ENCODE assay signal across 36 cellular contexts in genomic region chr19:35508129-35508528, GRCh38. TPM values are rescaled to one million over a fixed set of nuclear protein-coding genes. Genes with fewer than 3 reads are reported as not detected.
DNase-seq lines count a peak whose midpoint lies in the region; ATAC-seq and TF ChIP-seq lines count a peak whose summit lies in the region.
"Had no signal": no experiment of that assay in that cellular context is flagged by ENCODE, and none has a peak within 500 bp of the region (broad histone marks: within the 10 kb centered on the region; RNA-seq: fewer than 3 reads in every experiment).

No MANE protein-coding gene starts in this region.

- H3K36me3 ChIP-seq in PC-9 (ENCODE audit: low read depth): peaks cover 8% of the 10 kb centered on the region; the same call in 1 of the 2 replicates
- peaks cover 10% of the 10 kb centered on the region for H3K36me3 ChIP-seq in mesendoderm (ENCODE audit: control insufficient read depth, insufficient read depth, low read length)
- H3K36me3 ChIP-seq: BE2C, brain microvascular endothelial cell, gastroesophageal sphincter, ovary had no signal

- no peak overlapping the region for H2BK120ac ChIP-seq in mesendoderm (ENCODE audit: low read depth, low read length)

- H3K9me3 ChIP-seq in PC-9 (ENCODE audit: insufficient read depth, low read depth): no peaks in the 10 kb centered on the region
- H3K9me3 ChIP-seq: BE2C, gastroesophageal sphincter, ovary, stomach, thyroid gland had no signal

- no peak overlapping the region for H4K5ac ChIP-seq in mesendoderm (ENCODE audit: low read length)

- no peaks in the 10 kb centered on the region for H3K9me2 ChIP-seq in PC-9 (ENCODE audit: insufficient read depth)

- H2BK5ac ChIP-seq in mesendoderm (ENCODE audit: low read length): no peak overlapping the region

- peaks cover 13% of the 10 kb centered on the region; the same call in 1 of the 2 replicates for H3K4me1 ChIP-seq in PC-9 (replicated peaks; ENCODE audit: insufficient read depth)
- no peaks in the 10 kb centered on the region for H3K4me1 ChIP-seq in mesendoderm (ENCODE audit: control insufficient read depth, low read depth, low read length)
- H3K4me1 ChIP-seq: BE2C had no signal

- H3K27me3 Mint-ChIP-seq in Calu3 (ENCODE audit: unreplicated experiment): peaks cover 15% of the 10 kb centered on the region

- H2AFZ ChIP-seq in PC-9: no peak overlapping the region

- ATAC-seq in GM18867 (IDR thresholded peaks at IDR 0.05; ENCODE audit: unreplicated experiment): no peak
- ATAC-seq: activated CD8-positive, alpha-beta memory T cell treated with anti-CD3 and anti-CD28 coated beads, Interleukin-2, amount 10 ng/mL, durations not matched to agents 7 days and 5 days; gastroesophageal sphincter; K562; left ventricle myocardium superior; naive thymus-derived CD8-positive, alpha-beta T cell had no signal

- no peak overlapping the region for H2AK5ac ChIP-seq in mesendoderm (ENCODE audit: low read length)

- peak overlapping the region; percentile 83 for H3K9ac ChIP-seq in mesendoderm (ENCODE audit: low read length)

- peaks cover 9% of the 10 kb centered on the region; the same call in 1 of the 2 replicates for H3F3A ChIP-seq in PC-9 (ENCODE audit: insufficient read depth, low read depth)

- H3K27ac Mint-ChIP-seq in Calu3 (ENCODE audit: unreplicated experiment): no peak overlapping the region
- H3K27ac Mint-ChIP-seq: activated B cell treated with CpG ODN at 0.5 μM for 24 hours; activated CD8-positive, alpha-beta memory T cell treated with anti-CD3 and anti-CD28 coated beads, Interleukin-2, amount 10 ng/mL, durations not matched to agents 7 days and 5 days; activated naive CD4-positive, alpha-beta T cell treated with anti-CD3 and anti-CD28 coated beads, Interleukin-2, amount 10 ng/mL, durations not matched to agents 7 days and 5 days; naive thymus-derived CD8-positive, alpha-beta T cell had no signal

- CTCF ChIA-PET in Calu3 (lab: Charles Lee): interaction anchor here (2.3 kb wide), 1 partner anchor 13 kb away, joined by 8 read pairs; no protein-coding TSS in a partner anchor
- CTCF ChIA-PET in PC-9 (lab: Charles Lee): no interaction called here

- POLR2A ChIA-PET in PC-9 (lab: Charles Lee; ENCODE audit: unreplicated experiment): interaction anchor here (0.6 kb wide), 1 partner anchor 136 kb away, joined by 8 read pairs; no protein-coding TSS in a partner anchor

- no peak overlapping the region for H2BK15ac ChIP-seq in mesendoderm (replicated peaks; ENCODE audit: low read depth)

- no CpG with 5 or more reads among the region's 3 CpGs for WGBS in mesendoderm (ENCODE audit: extremely low coverage, insufficient coverage, low lambda C conversion rate)

- TF ChIP-seq CTCF in Calu3 (IDR thresholded peaks at IDR 0.05; ENCODE audit: unreplicated experiment): no peak
- no peak for TF ChIP-seq CTCF in PC-9 (conservative IDR thresholded peaks at IDR 0.05)

- H4K8ac ChIP-seq in mesendoderm (ENCODE audit: low read depth, low read length): no peak overlapping the region

- DNase-seq in Calu3 (no peak), PC-9 (no peak), mesendoderm (no peak), NCI-H526 (lab: John Stamatoyannopoulos, UW) (no peak)
- DNase-seq in stimulated activated CD4-positive, alpha-beta T cell treated with anti-CD3 and anti-CD28 coated beads, Interleukin-2, amount 100 ng/mL, for 24 hours: no peak
- DNase-seq: ACHN; activated B cell treated with CpG ODN at 0.5 μM for 24 hours; activated CD4-positive, alpha-beta T cell treated with anti-CD3 and anti-CD28 coated beads, Interleukin-2, amount 50 U/mL, for 1 hour; activated CD8-positive, alpha-beta memory T cell treated with anti-CD3 and anti-CD28 coated beads, Interleukin-2, amount 10 ng/mL, durations not matched to agents 7 days and 5 days; activated naive CD4-positive, alpha-beta T cell treated with anti-CD3 and anti-CD28 coated beads, Interleukin-2, amount 10 ng/mL, durations not matched to agents 7 days and 5 days; BE2C; brain microvascular endothelial cell; dorsolateral prefrontal cortex; GOT3; hippocampal formation; islet precursor cell; left ventricle myocardium superior; naive thymus-derived CD8-positive, alpha-beta T cell; NCI-H1105 treated with DMSO at 0.1 percent for 48 hours; NCI-H1930; NCI-H526 treated with DMSO at 0.1 percent for 48 hours; ovary; retina; SIG-M5; stimulated activated CD4-positive, alpha-beta T cell treated with anti-CD3 and anti-CD28 coated beads, Interleukin-1b, Interleukin-23, amount 100 ng/mL, for 48 hours; stomach; thyroid gland had no signal

- no peaks in the 10 kb centered on the region for H3K9me3 Mint-ChIP-seq in Calu3 (ENCODE audit: low read depth, unreplicated experiment)
- H3K9me3 Mint-ChIP-seq: activated B cell treated with CpG ODN at 0.5 μM for 24 hours; activated naive CD4-positive, alpha-beta T cell treated with anti-CD3 and anti-CD28 coated beads, Interleukin-2, amount 10 ng/mL, durations not matched to agents 7 days and 5 days; naive thymus-derived CD8-positive, alpha-beta T cell had no signal

- H3K4me1 Mint-ChIP-seq in Calu3 (ENCODE audit: low read depth, unreplicated experiment): peaks cover 7% of the 10 kb centered on the region

- H3K4me2 ChIP-seq in PC-9: peak overlapping the region; percentile 94; the same call in 1 of the 2 replicates
- H3K4me2 ChIP-seq in mesendoderm (ENCODE audit: low read length): no peak overlapping the region
- H3K4me2 ChIP-seq: smooth muscle cell had no signal

- no peak overlapping the region for H3K4me3 ChIP-seq in PC-9
- H3K4me3 ChIP-seq in mesendoderm (ENCODE audit: low read length): no peak overlapping the region
- H3K4me3 ChIP-seq: gastroesophageal sphincter, K562, ovary had no signal

- H3K79me2 ChIP-seq in PC-9 (ENCODE audit: low read depth) (peaks cover 19% of the 10 kb centered on the region), mesendoderm (ENCODE audit: control insufficient read depth, insufficient read depth, low read length) (peaks cover 28% of the 10 kb centered on the region)

- peaks cover 4% of the 10 kb centered on the region; the same call in 1 of the 2 replicates for H4K20me1 ChIP-seq in PC-9 (ENCODE audit: insufficient read depth)

- H3K4ac ChIP-seq in mesendoderm (ENCODE audit: low read depth, low read length): no peak overlapping the region

- BruUV-seq in Calu3 (replicated peaks; lab: Mats Ljungman, UMichigan) (no TSS peak), PC-9 (replicated peaks; lab: Mats Ljungman, UMichigan) (no TSS peak)

- H3K18ac ChIP-seq in mesendoderm (ENCODE audit: low read length): no peak overlapping the region

- H3K36me3 Mint-ChIP-seq in Calu3 (ENCODE audit: insufficient read depth, unreplicated experiment): peaks cover 55% of the 10 kb centered on the region
- H3K36me3 Mint-ChIP-seq: activated CD8-positive, alpha-beta memory T cell treated with anti-CD3 and anti-CD28 coated beads, Interleukin-2, amount 10 ng/mL, durations not matched to agents 7 days and 5 days; activated naive CD4-positive, alpha-beta T cell treated with anti-CD3 and anti-CD28 coated beads, Interleukin-2, amount 10 ng/mL, durations not matched to agents 7 days and 5 days; naive thymus-derived CD8-positive, alpha-beta T cell had no signal

- H3K23ac ChIP-seq in mesendoderm (ENCODE audit: low read length): no peak overlapping the region

- H3K56ac ChIP-seq in mesendoderm (ENCODE audit: low read length): peak overlapping the region; percentile 93

- peak overlapping the region; percentile 93 for H3K4me3 Mint-ChIP-seq in Calu3 (ENCODE audit: low read depth, unreplicated experiment)
- H3K4me3 Mint-ChIP-seq: activated B cell treated with CpG ODN at 0.5 μM for 24 hours; activated CD8-positive, alpha-beta memory T cell treated with anti-CD3 and anti-CD28 coated beads, Interleukin-2, amount 10 ng/mL, durations not matched to agents 7 days and 5 days; activated naive CD4-positive, alpha-beta T cell treated with anti-CD3 and anti-CD28 coated beads, Interleukin-2, amount 10 ng/mL, durations not matched to agents 7 days and 5 days had no signal

- H3K27ac ChIP-seq in PC-9 (no peak overlapping the region), mesendoderm (ENCODE audit: low read depth, low read length) (no peak overlapping the region)
- H3K27ac ChIP-seq: brain microvascular endothelial cell, dorsolateral prefrontal cortex, gastroesophageal sphincter, stomach, thyroid gland had no signal

- peaks cover 22% of the 10 kb centered on the region for H3K79me1 ChIP-seq in mesendoderm (ENCODE audit: low read length)

- H3K27me3 ChIP-seq in PC-9 (ENCODE audit: insufficient read depth, low read depth): no peaks in the 10 kb centered on the region
- H3K27me3 ChIP-seq in mesendoderm (ENCODE audit: insufficient read depth, low read length, poor library complexity): no peaks in the 10 kb centered on the region
- H3K27me3 ChIP-seq: ovary, thyroid gland had no signal

- intact Hi-C loops in Calu3 (cut with micrococcal nuclease; ENCODE audit: unreplicated experiment) (no loop called here), PC-9 (cut with micrococcal nuclease; ENCODE audit: unreplicated experiment) (no loop called here)

RNA-seq across cellular contexts. Expression of gene DMKN, which starts 5.3 kb away (rescaled TPM):
- total RNA-seq in Calu3 (2022): 218 and 224 TPM in 2 replicates
- total RNA-seq in PC-9 (2021): 135 and 144 TPM in 2 replicates
- 602 TPM for polyA plus RNA-seq in mesendoderm (2013, experiment 1 of 2)
- 595 TPM for polyA plus RNA-seq in mesendoderm (2013, experiment 2 of 2)
- total RNA-seq: activated CD8-positive, alpha-beta memory T cell treated with anti-CD3 and anti-CD28 coated beads, Interleukin-2, amount 10 ng/mL, durations not matched to agents 7 days and 5 days; endothelial cell of umbilical vein had no signal
- polyA plus RNA-seq: endothelial cell of umbilical vein had no signal

RNA-seq across cellular contexts. Expression of gene KRTDAP, which starts 17.9 kb away (rescaled TPM):
- total RNA-seq in Calu3 (2022) (not detected in 2 replicates), PC-9 (2021) (not detected in 2 replicates)
- 1.7 TPM for polyA plus RNA-seq in mesendoderm (2013, experiment 1 of 2)
- polyA plus RNA-seq in mesendoderm (2013, experiment 2 of 2): 1.7 TPM
- total RNA-seq: activated B cell treated with CpG ODN at 0.5 μM for 24 hours; activated CD8-positive, alpha-beta memory T cell treated with anti-CD3 and anti-CD28 coated beads, Interleukin-2, amount 10 ng/mL, durations not matched to agents 7 days and 5 days; cerebellum; endothelial cell of umbilical vein; fibroblast of lung; G401; gastroesophageal sphincter; K562; left ventricle myocardium superior; M059J; naive thymus-derived CD8-positive, alpha-beta T cell; stomach had no signal
- polyA plus RNA-seq: endothelial cell of umbilical vein; fibroblast of lung; K562; naive thymus-derived CD8-positive, alpha-beta T cell; ovary had no signal

RNA-seq across cellular contexts. Expression of gene SBSN, which starts 20.0 kb away (rescaled TPM):
- total RNA-seq in Calu3 (2022) (not detected in 2 replicates), PC-9 (2021) (0.76 and 0.88 TPM in 2 replicates)
- not detected for polyA plus RNA-seq in mesendoderm (2013, experiment 1 of 2)
- polyA plus RNA-seq in mesendoderm (2013, experiment 2 of 2): not detected
- total RNA-seq: activated B cell treated with CpG ODN at 0.5 μM for 24 hours; activated CD8-positive, alpha-beta memory T cell treated with anti-CD3 and anti-CD28 coated beads, Interleukin-2, amount 10 ng/mL, durations not matched to agents 7 days and 5 days; cerebellum; endothelial cell of umbilical vein; G401; left ventricle myocardium superior; ovary; stomach had no signal
- polyA plus RNA-seq: endothelial cell of umbilical vein; K562; naive thymus-derived CD8-positive, alpha-beta T cell; ovary had no signal

RNA-seq across cellular contexts. Expression of gene GAPDHS, which starts 25.1 kb away (rescaled TPM):
- total RNA-seq in Calu3 (2022) (not detected in 2 replicates), PC-9 (2021) (not detected in 2 replicates)
- polyA plus RNA-seq in mesendoderm (2013, experiment 1 of 2): 0.10 TPM
- 0.03 TPM for polyA plus RNA-seq in mesendoderm (2013, experiment 2 of 2)
- total RNA-seq: activated B cell treated with CpG ODN at 0.5 μM for 24 hours; activated CD8-positive, alpha-beta memory T cell treated with anti-CD3 and anti-CD28 coated beads, Interleukin-2, amount 10 ng/mL, durations not matched to agents 7 days and 5 days; cerebellum; endothelial cell of umbilical vein; fibroblast of lung; G401; gastroesophageal sphincter; K562; left ventricle myocardium superior; M059J; naive thymus-derived CD8-positive, alpha-beta T cell; ovary; smooth muscle cell; stomach had no signal
- polyA plus RNA-seq: endothelial cell of umbilical vein; fibroblast of lung; naive thymus-derived CD8-positive, alpha-beta T cell; ovary; stomach had no signal

RNA-seq across cellular contexts. Expression of gene TMEM147, which starts 37.3 kb away (rescaled TPM):
- total RNA-seq in Calu3 (2022) (114 and 118 TPM in 2 replicates), PC-9 (2021) (82.6 and 95.9 TPM in 2 replicates)
- 129 TPM for polyA plus RNA-seq in mesendoderm (2013, experiment 1 of 2)
- 132 TPM for polyA plus RNA-seq in mesendoderm (2013, experiment 2 of 2)
